ENCODE assay signal across 33 cellular contexts in the genomic region with DNA sequence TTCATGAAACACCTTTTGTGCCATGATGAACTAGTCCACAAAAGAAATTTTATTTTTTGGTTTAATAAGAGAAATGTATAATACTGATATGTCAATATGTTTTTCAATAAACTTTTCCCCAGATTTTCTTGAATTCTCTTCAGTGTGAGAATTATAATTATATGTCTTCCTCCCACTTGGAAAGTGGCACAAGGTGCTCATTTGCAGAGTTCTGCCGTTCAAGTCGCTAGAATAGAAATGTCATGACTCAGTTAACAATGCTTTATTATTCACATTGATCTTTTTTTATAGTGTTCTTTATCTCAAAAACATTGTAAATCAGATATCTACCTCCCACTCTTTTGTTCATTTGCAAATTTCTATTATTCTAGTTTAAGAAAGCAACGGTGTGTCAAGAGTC.
"Had no signal": no experiment of that assay in that cellular context is flagged by ENCODE, and none has a peak within 500 bp of the region (broad histone marks: within the 10 kb centered on the region; RNA-seq: fewer than 3 reads in every experiment).

No MANE protein-coding gene starts in this region.

- DNase-seq: Karpas-422, Kasumi-1, KG1, MG63, MM.1S, MV-4-11, NCI-H1048, NCI-H1092, NCI-H1092 treated with DMSO at 0.1 percent for 48 hours, NCI-H1105, NCI-H1105 treated with DMSO at 0.1 percent for 48 hours, NCI-H1417 treated with DMSO at 0.1 percent for 48 hours, NCI-H1436, NCI-H1436 treated with DMSO at 0.1 percent for 48 hours, NCI-H146, NCI-H1694, NCI-H1694 treated with DMSO at 0.1 percent for 48 hours, NCI-H187, NCI-H187 treated with DMSO at 0.1 percent for 48 hours, NCI-H1930, NCI-H2029, NCI-H2029 treated with DMSO at 0.1 percent for 48 hours, NCI-H2081, NCI-H2081 treated with DMSO at 0.1 percent for 48 hours, NCI-H2107, NCI-H2171, NCI-H2171 treated with DMSO at 0.1 percent for 48 hours, NCI-H2227 treated with DMSO at 0.1 percent for 48 hours, NCI-H226, NCI-H345, NCI-H446, NCI-H446 treated with DMSO at 0.1 percent for 48 hours had no signal

- H3K27ac ChIP-seq: KMS-11 had no signal
